1 cellular context compared by ENCODE assay signal in the genomic region with DNA sequence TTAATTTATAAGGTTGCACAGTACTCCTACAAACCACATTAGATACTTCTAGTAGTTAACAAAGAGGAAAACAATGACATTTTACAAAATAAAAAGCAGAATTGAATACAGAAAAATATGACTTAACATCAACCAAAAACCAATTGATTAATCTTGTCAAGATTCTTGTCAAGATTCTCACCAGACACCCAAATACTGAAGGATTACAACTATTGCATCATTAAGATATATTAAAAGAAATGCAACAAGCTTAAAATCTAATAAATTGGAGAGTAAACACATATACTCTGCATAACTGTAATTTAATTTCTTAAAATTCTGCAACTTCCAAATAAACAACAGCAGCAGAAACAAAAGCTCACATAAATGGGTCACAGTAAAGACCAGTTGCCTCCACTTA.
TF ChIP-seq lines count a peak whose summit lies in the region.

No MANE protein-coding gene starts in this region.

TF ChIP-seq in HepG2, 621 proteins besides CTCF, POLR2A, EP300 and RAD21:
- TF ChIP-seq TOPORS (CRISPR knock-in tag; IDR thresholded peaks at IDR 0.05): no peak
- TF ChIP-seq ZNF747 (CRISPR knock-in tag; IDR thresholded peaks at IDR 0.05; ENCODE audit: borderline replicate concordance): no peak
- TF ChIP-seq MXD4 (CRISPR knock-in tag; IDR thresholded peaks at IDR 0.05): no peak
- no peak for TF ChIP-seq ZNF768 (CRISPR knock-in tag; IDR thresholded peaks at IDR 0.05)
- no peak for TF ChIP-seq ZNF788 (CRISPR knock-in tag; IDR thresholded peaks at IDR 0.05; ENCODE audit: borderline replicate concordance)
- TF ChIP-seq ATF7 (IDR thresholded peaks at IDR 0.05): 0 out of 2 replicates have a peak, but pooled peaks have one; percentile 29
- no peak for TF ChIP-seq ATF7 (CRISPR knock-in tag; IDR thresholded peaks at IDR 0.05)
- no peak for TF ChIP-seq TAF15 (IDR thresholded peaks at IDR 0.05; ENCODE audit: low read depth, low read length, poor library complexity, severe bottlenecking)
- TF ChIP-seq FOXA3 (CRISPR knock-in tag; IDR thresholded peaks at IDR 0.05): no peak
